In the genomic region with DNA sequence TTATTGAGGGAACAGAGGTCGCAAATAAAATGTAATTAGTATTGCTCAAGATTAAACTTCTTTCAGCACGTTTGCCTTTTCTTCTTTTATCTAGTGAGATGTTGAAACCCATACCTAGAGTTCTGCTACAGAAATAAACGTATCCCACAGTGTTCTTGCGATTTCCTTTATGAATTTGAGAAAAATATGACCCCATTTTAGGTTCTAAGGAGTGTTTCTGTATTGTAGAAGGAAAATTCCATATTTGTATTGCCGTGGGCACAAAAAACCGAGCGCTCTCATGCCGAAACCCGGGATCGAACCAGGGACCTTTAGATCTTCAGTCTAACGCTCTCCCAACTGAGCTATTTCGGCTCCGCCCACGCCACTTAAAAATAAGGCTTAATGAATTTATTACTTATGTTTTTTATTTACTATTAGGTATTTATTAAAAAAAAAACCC, we compare ENCODE assay signal across 8 cellular contexts. TPM values are rescaled to one million over a fixed set of nuclear protein-coding genes. Genes with fewer than 3 reads are reported as not detected.
DNase-seq lines count a peak whose midpoint lies in the region; ATAC-seq and TF ChIP-seq lines count a peak whose summit lies in the region.

No MANE protein-coding gene starts in this region.

- ATAC-seq in GM18907 (IDR thresholded peaks at IDR 0.05; ENCODE audit: unreplicated experiment) (peak; percentile 31), upper lobe of left lung (ENCODE audit: low FRiP score in 2 of 2) (peak; percentile 58 to 60)

- H3K36me3 Mint-ChIP-seq in activated naive CD4-positive, alpha-beta T cell treated with anti-CD3 and anti-CD28 coated beads, Interleukin-2, amount 10 ng/mL, durations not matched to agents 7 days and 5 days = peaks cover 6% of the 10 kb centered on the region
- H3K36me3 Mint-ChIP-seq in progenitor cell of endocrine pancreas (ENCODE audit: insufficient read depth) = peaks cover 1% of the 10 kb centered on the region

- no peaks in the 10 kb centered on the region for H3K27me3 ChIP-seq in upper lobe of left lung

- peak overlapping the region; percentile 91 for H3K27ac Mint-ChIP-seq in activated naive CD4-positive, alpha-beta T cell treated with anti-CD3 and anti-CD28 coated beads, Interleukin-2, amount 10 ng/mL, durations not matched to agents 7 days and 5 days
- peak overlapping the region; percentile 100 for H3K27ac Mint-ChIP-seq in progenitor cell of endocrine pancreas

- CTCF ChIA-PET in activated naive CD4-positive, alpha-beta T cell treated with anti-CD3 and anti-CD28 coated beads, Interleukin-2, amount 10 ng/mL, durations not matched to agents 7 days and 5 days (lab: Charles Lee) = interaction anchor here (1.2 to 3.0 kb wide), 4 partner anchors 35 to 145 kb away, joined by 3 to 20 read pairs (median 4); no protein-coding TSS in a partner anchor

- H3K4me3 ChIP-seq in SK-N-MC = peak overlapping the region; percentile 94
- H3K4me3 ChIP-seq in upper lobe of left lung = peak overlapping the region; percentile 54 to 79 (median 64)

- H3K27me3 Mint-ChIP-seq in activated naive CD4-positive, alpha-beta T cell treated with anti-CD3 and anti-CD28 coated beads, Interleukin-2, amount 10 ng/mL, durations not matched to agents 7 days and 5 days = peaks cover 67% of the 10 kb centered on the region
- H3K27me3 Mint-ChIP-seq in progenitor cell of endocrine pancreas = peaks cover 3% of the 10 kb centered on the region

- 1% methylated on average over 14 of the region's 14 CpGs for WGBS in upper lobe of left lung, 2 donors

- DNase-seq in A172 (ENCODE audit: low spot score) (peak; percentile 62), Kasumi-1 (lab: John Stamatoyannopoulos, UW) (peak; percentile 78 to 80), SK-N-MC (ENCODE audit: low read depth, low spot score) (no peak), head of caudate nucleus (peak in 41 of 42 donors; percentile 34 to 87 (median 69)), progenitor cell of endocrine pancreas (ENCODE audit: low spot score, unreplicated experiment) (peak; percentile 51), upper lobe of left lung (peak in 1 of 2 donors; percentile 39)
- peak; percentile 74 for DNase-seq in activated naive CD4-positive, alpha-beta T cell treated with anti-CD3 and anti-CD28 coated beads, Interleukin-2, amount 10 ng/mL, durations not matched to agents 7 days and 5 days

- H3K4me1 Mint-ChIP-seq in activated naive CD4-positive, alpha-beta T cell treated with anti-CD3 and anti-CD28 coated beads, Interleukin-2, amount 10 ng/mL, durations not matched to agents 7 days and 5 days = peaks cover 66% of the 10 kb centered on the region
- peaks cover 42% of the 10 kb centered on the region for H3K4me1 Mint-ChIP-seq in progenitor cell of endocrine pancreas (ENCODE audit: low read depth)

- peak overlapping the region; percentile 80 for H3K4me3 Mint-ChIP-seq in activated naive CD4-positive, alpha-beta T cell treated with anti-CD3 and anti-CD28 coated beads, Interleukin-2, amount 10 ng/mL, durations not matched to agents 7 days and 5 days
- H3K4me3 Mint-ChIP-seq in progenitor cell of endocrine pancreas (ENCODE audit: low read depth) = peak overlapping the region; percentile 91

- no peak for TF ChIP-seq EP300 in upper lobe of left lung (IDR thresholded peaks at IDR 0.05)

- peaks cover 9 to 31% (median 11%) of the 10 kb centered on the region in 4 donors for H3K4me1 ChIP-seq in upper lobe of left lung

- H3K9me3 ChIP-seq in SK-N-MC (ENCODE audit: low read depth, low read length) (no peaks in the 10 kb centered on the region), upper lobe of left lung (no peaks in the 10 kb centered on the region)

- no peak for TF ChIP-seq CTCF in progenitor cell of endocrine pancreas (IDR thresholded peaks at IDR 0.05; ENCODE audit: unreplicated experiment)
- TF ChIP-seq CTCF in upper lobe of left lung (IDR thresholded peaks at IDR 0.05) = peak in 1 of 6 experiments; percentile 20

- H3K9me3 Mint-ChIP-seq in activated naive CD4-positive, alpha-beta T cell treated with anti-CD3 and anti-CD28 coated beads, Interleukin-2, amount 10 ng/mL, durations not matched to agents 7 days and 5 days = no peaks in the 10 kb centered on the region
- H3K9me3 Mint-ChIP-seq in progenitor cell of endocrine pancreas (ENCODE audit: low read depth) = no peaks in the 10 kb centered on the region

- intact Hi-C loops in head of caudate nucleus (cut with DNase I) = loop anchor here (5.0 kb wide), 2 partner anchors 39 to 84 kb away; no protein-coding TSS in a partner anchor

- H3K36me3 ChIP-seq in SK-N-MC (ENCODE audit: insufficient read depth, low read length) (no peaks in the 10 kb centered on the region), upper lobe of left lung (no peaks in the 10 kb centered on the region)

- H3K27ac ChIP-seq in SK-N-MC (peak overlapping the region; percentile 86), upper lobe of left lung (peak overlapping the region; percentile 64 to 83 (median 78))

- peak overlapping the region; percentile 83 for H3K9ac ChIP-seq in SK-N-MC (ENCODE audit: insufficient read length)

- TF ChIP-seq POLR2A in upper lobe of left lung (IDR thresholded peaks at IDR 0.05) = no peak

RNA-seq across cellular contexts. Expression of gene ZNF311, which starts 23.7 kb away (rescaled TPM):
- total RNA-seq in A172 (2014; rRNA removed; shearing (Covaris generic)) = 0.72 and 1.2 TPM in 2 replicates
- total RNA-seq in progenitor cell of endocrine pancreas (0.91 and 1.4 TPM in 2 replicates), upper lobe of left lung (1 to 10 TPM in 4 of 6 donors, under 1 TPM in 1, not detected in 1; 0.76 to 6.3 (median 1.7) TPM)

RNA-seq across cellular contexts. Expression of gene TRIM27, which starts 57.6 kb away (rescaled TPM):
- total RNA-seq in A172 (2014; rRNA removed; shearing (Covaris generic)) = 59.1 and 66.4 TPM in 2 replicates
- total RNA-seq in progenitor cell of endocrine pancreas (91.8 and 97.3 TPM in 2 replicates), upper lobe of left lung (10 to 100 TPM; 45.8 to 90.1 (median 55.5) TPM)
